Comparison of ENCODE assay signal across 23 cellular contexts in genomic region chr3:67941433-67942030, GRCh38.
"Had no signal": no experiment of that assay in that cellular context is flagged by ENCODE, and none has a peak within 500 bp of the region (broad histone marks: within the 10 kb centered on the region; RNA-seq: fewer than 3 reads in every experiment).

No MANE protein-coding gene starts in this region.

- H3K9ac ChIP-seq: neural progenitor cell had no signal

- H3K27ac ChIP-seq: breast epithelium, esophagus muscularis mucosa, neural progenitor cell, uterus had no signal

- H2AFZ ChIP-seq: neural progenitor cell had no signal

- H3K4me1 ChIP-seq: breast epithelium, neural progenitor cell, right atrium auricular region, spleen, uterus had no signal

- H3K27me3 Mint-ChIP-seq: activated CD4-positive, alpha-beta T cell treated with anti-CD3 and anti-CD28 coated beads for 36 hours; activated CD8-positive, alpha-beta memory T cell treated with anti-CD3 and anti-CD28 coated beads, Interleukin-2, amount 10 ng/mL, durations not matched to agents 7 days and 5 days; dendritic cell treated with granulocyte-macrophage colony-stimulating factor and Interleukin-4, amounts not matched to agents 40 ng/mL and 50 ng/mL, for 4 days; type B pancreatic cell had no signal

- DNase-seq: activated CD4-positive, alpha-beta T cell treated with anti-CD3 and anti-CD28 coated beads for 36 hours; activated CD4-positive, CD25-positive, alpha-beta regulatory T cell; activated CD8-positive, alpha-beta memory T cell treated with anti-CD3 and anti-CD28 coated beads, Interleukin-2, amount 10 ng/mL, durations not matched to agents 7 days and 5 days; activated CD8-positive, alpha-beta T cell treated with anti-CD3 and anti-CD28 coated beads, Interleukin-2, amount 10 ng/mL, durations not matched to agents 7 days and 5 days; activated T-cell treated with anti-CD3 and anti-CD28 coated beads, Interleukin-2, amount 50 U/mL, for 48 hours; central memory CD4-positive, alpha-beta T cell; effector CD4-positive, alpha-beta T cell; foreskin melanocyte; left cardiac atrium; left ventricle myocardium superior; natural killer cell; spleen; T-helper 1 cell; uterus had no signal

- H3K36me3 Mint-ChIP-seq: activated CD8-positive, alpha-beta memory T cell treated with anti-CD3 and anti-CD28 coated beads, Interleukin-2, amount 10 ng/mL, durations not matched to agents 7 days and 5 days; mesothelial cell of epicardium; natural killer cell; neural progenitor cell; type B pancreatic cell had no signal

- H3K9me3 ChIP-seq: esophagus muscularis mucosa, right atrium auricular region, uterus had no signal

- H3K36me3 ChIP-seq: breast epithelium, esophagus muscularis mucosa, neural progenitor cell, right atrium auricular region, spleen, uterus had no signal

- H3K27ac Mint-ChIP-seq: activated CD4-positive, alpha-beta T cell treated with anti-CD3 and anti-CD28 coated beads for 36 hours; activated CD8-positive, alpha-beta memory T cell treated with anti-CD3 and anti-CD28 coated beads, Interleukin-2, amount 10 ng/mL, durations not matched to agents 7 days and 5 days; activated CD8-positive, alpha-beta T cell treated with anti-CD3 and anti-CD28 coated beads, Interleukin-2, amount 10 ng/mL, durations not matched to agents 7 days and 5 days; activated T-helper 2 cell treated with anti-CD3 and anti-CD28 coated beads, Interferon-gamma antibody, Interleukin-2, Interleukin-4, amounts not matched to agents 10 μg/mL and 5 μg/mL and 100 μg/mL, durations not matched to agents 14 hours and 24 hours and 36 hours; dendritic cell treated with granulocyte-macrophage colony-stimulating factor and Interleukin-4, amounts not matched to agents 40 ng/mL and 50 ng/mL, for 4 days; mesothelial cell of epicardium; natural killer cell; neural progenitor cell; T-helper 2 cell treated with Interferon-gamma antibody and Interleukin-4, amounts not matched to agents 5 μg/mL and 100 μg/mL, for 36 hours; type B pancreatic cell had no signal

- H3K4me2 ChIP-seq: neural progenitor cell had no signal

- ATAC-seq: activated CD4-positive, alpha-beta T cell treated with anti-CD3 and anti-CD28 coated beads for 36 hours; activated CD8-positive, alpha-beta memory T cell treated with anti-CD3 and anti-CD28 coated beads, Interleukin-2, amount 10 ng/mL, durations not matched to agents 7 days and 5 days; activated CD8-positive, alpha-beta T cell treated with anti-CD3 and anti-CD28 coated beads, Interleukin-2, amount 10 ng/mL, durations not matched to agents 7 days and 5 days; natural killer cell had no signal

- H3K4me3 Mint-ChIP-seq: activated CD4-positive, alpha-beta T cell treated with anti-CD3 and anti-CD28 coated beads for 36 hours; activated CD8-positive, alpha-beta memory T cell treated with anti-CD3 and anti-CD28 coated beads, Interleukin-2, amount 10 ng/mL, durations not matched to agents 7 days and 5 days; activated CD8-positive, alpha-beta T cell treated with anti-CD3 and anti-CD28 coated beads, Interleukin-2, amount 10 ng/mL, durations not matched to agents 7 days and 5 days; dendritic cell treated with granulocyte-macrophage colony-stimulating factor and Interleukin-4, amounts not matched to agents 40 ng/mL and 50 ng/mL, for 4 days; mesothelial cell of epicardium; natural killer cell; neural progenitor cell; T-helper 2 cell treated with Interferon-gamma antibody and Interleukin-4, amounts not matched to agents 5 μg/mL and 100 μg/mL, for 36 hours; type B pancreatic cell had no signal

- H3K4me3 ChIP-seq: breast epithelium, esophagus muscularis mucosa, neural progenitor cell, right atrium auricular region, spleen, uterus had no signal

- H3K27me3 ChIP-seq: breast epithelium, esophagus muscularis mucosa, neural progenitor cell, right atrium auricular region, spleen, uterus had no signal

- H3K9me3 Mint-ChIP-seq: activated T-helper 2 cell treated with anti-CD3 and anti-CD28 coated beads, Interferon-gamma antibody, Interleukin-2, Interleukin-4, amounts not matched to agents 10 μg/mL and 5 μg/mL and 100 μg/mL, durations not matched to agents 14 hours and 24 hours and 36 hours; dendritic cell treated with granulocyte-macrophage colony-stimulating factor and Interleukin-4, amounts not matched to agents 40 ng/mL and 50 ng/mL, for 4 days; natural killer cell; T-helper 2 cell treated with Interferon-gamma antibody and Interleukin-4, amounts not matched to agents 5 μg/mL and 100 μg/mL, for 36 hours had no signal

- H3K4me1 Mint-ChIP-seq: activated CD8-positive, alpha-beta memory T cell treated with anti-CD3 and anti-CD28 coated beads, Interleukin-2, amount 10 ng/mL, durations not matched to agents 7 days and 5 days; natural killer cell had no signal
